28 cellular contexts compared by ENCODE assay signal in genomic region chr1:66303646-66304045, GRCh38.
"Had no signal": no experiment of that assay in that cellular context is flagged by ENCODE, and none has a peak within 500 bp of the region (broad histone marks: within the 10 kb centered on the region; RNA-seq: fewer than 3 reads in every experiment).

No MANE protein-coding gene starts in this region.

- H3K4me2 ChIP-seq: hepatocyte, neural progenitor cell, smooth muscle cell had no signal

- H2AFZ ChIP-seq: hepatocyte, neural progenitor cell, parathyroid adenoma had no signal

- DNase-seq: cerebellar nuclear complex; cortex of kidney; effector memory CD8-positive, alpha-beta T cell; erythroblast; foreskin fibroblast; heart left ventricle; left cardiac atrium; left lung; mesendoderm; midbrain; right cardiac atrium; sigmoid colon; stimulated activated CD4-positive, alpha-beta T cell treated with anti-CD3 and anti-CD28 coated beads, Interleukin-12 subunit alpha, Interleukin-12 subunit beta, amount 100 ng/mL, for 4 hours; stimulated activated CD4-positive, alpha-beta T cell treated with anti-CD3 and anti-CD28 coated beads, Interleukin-1b, Interleukin-23, amount 100 ng/mL, for 48 hours; stimulated activated CD4-positive, alpha-beta T cell treated with anti-CD3 and anti-CD28 coated beads, Interleukin-4, amount 100 ng/mL, for 1 hour; stimulated activated CD8-positive, alpha-beta memory T cell treated with anti-CD3 and anti-CD28 coated beads, Interleukin-4, amount 100 ng/mL, for 48 hours; stimulated activated naive CD4-positive, alpha-beta T cell; stimulated activated naive CD8-positive, alpha-beta T cell treated with anti-CD3 and anti-CD28 coated beads, Interleukin-15, amount 100 ng/mL, for 72 hours; thyroid gland; trophoblast cell had no signal

- H3K4me3 Mint-ChIP-seq: nephron; neural progenitor cell; stimulated activated naive CD8-positive, alpha-beta T cell treated with anti-CD3 and anti-CD28 coated beads, Interleukin-15, amount 100 ng/mL, for 72 hours had no signal

- H3K27me3 ChIP-seq: gastroesophageal sphincter, heart left ventricle, hepatocyte, left lung, neural progenitor cell, sigmoid colon, thyroid gland, vagina had no signal

- H3K36me3 ChIP-seq: gastroesophageal sphincter, heart left ventricle, left lung, neural progenitor cell, prostate gland, sigmoid colon, thyroid gland, vagina had no signal

- H3K27ac ChIP-seq: gastroesophageal sphincter, heart left ventricle, hepatocyte, left lung, neural progenitor cell, parathyroid adenoma, prostate gland, sigmoid colon, thyroid gland, vagina had no signal

- H3K9me3 ChIP-seq: gastroesophageal sphincter, heart left ventricle, left lung, prostate gland, sigmoid colon, thyroid gland, vagina had no signal

- H3K27me3 Mint-ChIP-seq: effector memory CD8-positive, alpha-beta T cell; stimulated activated naive CD8-positive, alpha-beta T cell treated with anti-CD3 and anti-CD28 coated beads, Interleukin-15, amount 100 ng/mL, for 72 hours had no signal

- H3K9me3 Mint-ChIP-seq: effector memory CD8-positive, alpha-beta T cell; nephron; neural progenitor cell; stimulated activated naive CD8-positive, alpha-beta T cell treated with anti-CD3 and anti-CD28 coated beads, Interleukin-15, amount 100 ng/mL, for 72 hours had no signal

- H3K9ac ChIP-seq: neural progenitor cell, parathyroid adenoma had no signal

- H3K79me2 ChIP-seq: hepatocyte, parathyroid adenoma had no signal

- H3K4me1 ChIP-seq: neural progenitor cell, parathyroid adenoma, prostate gland, sigmoid colon had no signal

- H3K27ac Mint-ChIP-seq: nephron; neural progenitor cell; stimulated activated naive CD8-positive, alpha-beta T cell treated with anti-CD3 and anti-CD28 coated beads, Interleukin-15, amount 100 ng/mL, for 72 hours had no signal

- ATAC-seq: gastroesophageal sphincter; heart left ventricle; left cardiac atrium; left lung; stimulated activated naive CD8-positive, alpha-beta T cell treated with anti-CD3 and anti-CD28 coated beads, Interleukin-15, amount 100 ng/mL, for 72 hours had no signal

- H3K4me1 Mint-ChIP-seq: nephron, neural progenitor cell had no signal

- H3K36me3 Mint-ChIP-seq: neural progenitor cell had no signal

- H3K4me3 ChIP-seq: gastroesophageal sphincter, heart left ventricle, hepatocyte, left lung, neural progenitor cell, prostate gland, sigmoid colon, smooth muscle cell, thyroid gland, vagina had no signal
